ENCODE assay signal across 6 cellular contexts in the genomic region with DNA sequence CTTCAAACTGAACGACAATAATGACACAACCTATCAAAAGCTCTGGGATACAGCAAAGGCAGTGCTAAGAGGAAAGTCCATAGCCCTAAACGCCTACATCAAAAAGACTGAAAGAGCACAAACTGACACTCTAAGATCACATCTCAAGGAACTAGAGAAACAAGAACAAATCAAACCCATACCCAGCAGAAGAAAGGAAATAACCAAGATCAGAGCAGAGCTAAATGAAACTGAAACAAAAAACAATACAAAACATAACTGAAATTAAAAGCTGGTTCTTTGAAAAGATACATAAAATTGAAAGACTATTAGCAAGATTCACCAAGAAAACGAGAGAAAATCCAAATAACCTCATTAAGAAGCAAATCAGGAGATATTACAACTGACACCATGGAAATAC.
DNase-seq lines count a peak whose midpoint lies in the region; ATAC-seq, FAIRE-seq and TF ChIP-seq lines count a peak whose summit lies in the region.
"Not testable (repeated sequence)": the region's sequence is repeated elsewhere in the genome, so short reads cannot be mapped to it uniquely, and the experiment has no call there.

No MANE protein-coding gene starts in this region.

- H3K27ac ChIP-seq in MM.1S (ENCODE audit: low read length): peak overlapping the region; percentile 27; the same call in 1 of the 2 replicates
- not testable (repeated sequence) for H3K27ac ChIP-seq in astrocyte (ENCODE audit: low read depth, low read length)

- peak overlapping the region; percentile 45; the same call in 1 of the 2 replicates for H3K4me2 ChIP-seq in MM.1S (ENCODE audit: low read depth, low read length)
- not testable (repeated sequence) for H3K4me2 ChIP-seq in astrocyte (ENCODE audit: low read length)

- H3K9me3 ChIP-seq in Caco-2; MM.1S (replicated peaks; ENCODE audit: insufficient read depth, low read length); T-helper 17 cell (ENCODE audit: control insufficient read depth, low read length, poor library complexity, severe bottlenecking); astrocyte (ENCODE audit: insufficient read depth, low read depth, low read length): not testable (repeated sequence)

- H3K9me3 Mint-ChIP-seq in Caco-2 (ENCODE audit: unreplicated experiment); astrocyte (ENCODE audit: unreplicated experiment): not testable (repeated sequence)
- peaks cover 13% of the 10 kb centered on the region for H3K9me3 Mint-ChIP-seq in activated CD4-positive, alpha-beta memory T cell treated with anti-CD3 and anti-CD28 coated beads, Interleukin-2, amount 10 ng/mL, durations not matched to agents 7 days and 5 days
- H3K9me3 Mint-ChIP-seq in activated T-helper 17 cell treated with anti-CD3 and anti-CD28 coated beads, Interleukin-2, amount 50 U/mL, for 72 hours: peaks cover 24% of the 10 kb centered on the region

- H3F3A ChIP-seq in MM.1S (ENCODE audit: insufficient read depth, low read length): not testable (repeated sequence)

- peak; percentile 26 for FAIRE-seq in astrocyte (lab: Jason Lieb, UNC)

- not testable (repeated sequence) for H3K9me2 ChIP-seq in MM.1S (replicated peaks; ENCODE audit: insufficient read depth, low read length)

- H3K9ac ChIP-seq in MM.1S (ENCODE audit: low read length); astrocyte (ENCODE audit: low read length): not testable (repeated sequence)

- CTCF ChIA-PET in Caco-2 (lab: Charles Lee); activated CD4-positive, alpha-beta memory T cell treated with anti-CD3 and anti-CD28 coated beads, Interleukin-2, amount 10 ng/mL, durations not matched to agents 7 days and 5 days (lab: Charles Lee): not testable (repeated sequence)

- H3K79me2 ChIP-seq in MM.1S (ENCODE audit: low read length); astrocyte (ENCODE audit: insufficient read depth, low read length): not testable (repeated sequence)

- not testable (repeated sequence) for H4K20me1 ChIP-seq in MM.1S (ENCODE audit: insufficient read depth, low read length); astrocyte (ENCODE audit: insufficient read depth, low read length)

- H3K4me1 Mint-ChIP-seq in Caco-2 (ENCODE audit: low read depth, unreplicated experiment); T-helper 17 cell; activated T-helper 17 cell treated with anti-CD3 and anti-CD28 coated beads, Interleukin-2, amount 50 U/mL, for 72 hours; astrocyte (ENCODE audit: low read depth, unreplicated experiment): not testable (repeated sequence)
- H3K4me1 Mint-ChIP-seq in activated CD4-positive, alpha-beta memory T cell treated with anti-CD3 and anti-CD28 coated beads, Interleukin-2, amount 10 ng/mL, durations not matched to agents 7 days and 5 days: peaks cover 14% of the 10 kb centered on the region

- H2AFZ ChIP-seq in MM.1S (ENCODE audit: low read length): peak overlapping the region; percentile 65
- not testable (repeated sequence) for H2AFZ ChIP-seq in astrocyte (ENCODE audit: low read depth, low read length)

- DNase-seq in Caco-2; T-helper 17 cell; activated CD4-positive, alpha-beta memory T cell treated with anti-CD3 and anti-CD28 coated beads, Interleukin-2, amount 10 ng/mL, durations not matched to agents 7 days and 5 days; astrocyte (ENCODE audit: low read depth): not testable (repeated sequence)
- DNase-seq in MM.1S: peak; percentile 45

- POLR2A ChIA-PET in Caco-2 (lab: Charles Lee); activated CD4-positive, alpha-beta memory T cell treated with anti-CD3 and anti-CD28 coated beads, Interleukin-2, amount 10 ng/mL, durations not matched to agents 7 days and 5 days (lab: Charles Lee): not testable (repeated sequence)

- H3K36me3 ChIP-seq in Caco-2 (ENCODE audit: control insufficient read depth, insufficient read depth, low read length); MM.1S (replicated peaks; ENCODE audit: insufficient read depth, low read length); astrocyte (ENCODE audit: insufficient read depth, low read length): not testable (repeated sequence)

- ATAC-seq in T-helper 17 cell; activated T-helper 17 cell treated with anti-CD3 and anti-CD28 coated beads, Interleukin-2, amount 50 U/mL, for 72 hours (replicated peaks): not testable (repeated sequence)

- H3K27ac Mint-ChIP-seq in Caco-2 (ENCODE audit: unreplicated experiment): peak overlapping the region; percentile 16
- H3K27ac Mint-ChIP-seq in T-helper 17 cell; astrocyte (ENCODE audit: unreplicated experiment): not testable (repeated sequence)
- peak overlapping the region; percentile 72 for H3K27ac Mint-ChIP-seq in activated CD4-positive, alpha-beta memory T cell treated with anti-CD3 and anti-CD28 coated beads, Interleukin-2, amount 10 ng/mL, durations not matched to agents 7 days and 5 days
- H3K27ac Mint-ChIP-seq in activated T-helper 17 cell treated with anti-CD3 and anti-CD28 coated beads, Interleukin-2, amount 50 U/mL, for 72 hours: peak overlapping the region; percentile 5

- not testable (repeated sequence) for H3K4me1 ChIP-seq in Caco-2; MM.1S (ENCODE audit: low read length); astrocyte (ENCODE audit: insufficient read depth, low read length)

- not testable (repeated sequence) for BruUV-seq in Caco-2 (replicated peaks; lab: Mats Ljungman, UMichigan)

- H3K4me3 ChIP-seq in Caco-2 (ENCODE audit: low read depth, low read length); astrocyte (ENCODE audit: insufficient read depth, low read depth, low read length): not testable (repeated sequence)
- H3K4me3 ChIP-seq in MM.1S (ENCODE audit: low read length): 0 out of 2 replicates have a peak overlapping the region, but pooled peaks have one; percentile 25

- H3K36me3 Mint-ChIP-seq in Caco-2 (ENCODE audit: insufficient read depth, unreplicated experiment); T-helper 17 cell (ENCODE audit: low read depth); activated CD4-positive, alpha-beta memory T cell treated with anti-CD3 and anti-CD28 coated beads, Interleukin-2, amount 10 ng/mL, durations not matched to agents 7 days and 5 days (ENCODE audit: low read depth); activated T-helper 17 cell treated with anti-CD3 and anti-CD28 coated beads, Interleukin-2, amount 50 U/mL, for 72 hours (ENCODE audit: low read depth); astrocyte (ENCODE audit: low read depth, unreplicated experiment): not testable (repeated sequence)

- TF ChIP-seq CTCF in Caco-2 (IDR thresholded peaks at IDR 0.05; ENCODE audit: insufficient read depth in 1 of 2, low read depth in 1 of 2, low read length in 1 of 2, severe bottlenecking in 1 of 2, unreplicated experiment in 1 of 2); MM.1S (IDR thresholded peaks at IDR 0.05; ENCODE audit: low read length); astrocyte (IDR thresholded peaks at IDR 0.05; ENCODE audit: insufficient read depth, low read depth, low read length): not testable (repeated sequence)

- H3K27me3 Mint-ChIP-seq in Caco-2 (ENCODE audit: insufficient read depth, unreplicated experiment); T-helper 17 cell; activated CD4-positive, alpha-beta memory T cell treated with anti-CD3 and anti-CD28 coated beads, Interleukin-2, amount 10 ng/mL, durations not matched to agents 7 days and 5 days; activated T-helper 17 cell treated with anti-CD3 and anti-CD28 coated beads, Interleukin-2, amount 50 U/mL, for 72 hours; astrocyte (ENCODE audit: low read depth, unreplicated experiment): not testable (repeated sequence)

- intact Hi-C loops in Caco-2 (cut with micrococcal nuclease; ENCODE audit: unreplicated experiment): not testable (repeated sequence)

- H3K27me3 ChIP-seq in Caco-2 (replicated peaks; ENCODE audit: control insufficient read depth, insufficient read depth, low read length); MM.1S (replicated peaks; ENCODE audit: insufficient read depth, low read length); astrocyte (ENCODE audit: insufficient read depth, low read length): not testable (repeated sequence)

- not testable (repeated sequence) for H3K4me3 Mint-ChIP-seq in Caco-2 (ENCODE audit: unreplicated experiment); astrocyte (ENCODE audit: unreplicated experiment)
- H3K4me3 Mint-ChIP-seq in T-helper 17 cell: peak overlapping the region; percentile 0
- H3K4me3 Mint-ChIP-seq in activated CD4-positive, alpha-beta memory T cell treated with anti-CD3 and anti-CD28 coated beads, Interleukin-2, amount 10 ng/mL, durations not matched to agents 7 days and 5 days: peak overlapping the region; percentile 67
- peak overlapping the region; percentile 43 for H3K4me3 Mint-ChIP-seq in activated T-helper 17 cell treated with anti-CD3 and anti-CD28 coated beads, Interleukin-2, amount 50 U/mL, for 72 hours
